Comparison of ENCODE assay signal across 8 cellular contexts in the genomic region with DNA sequence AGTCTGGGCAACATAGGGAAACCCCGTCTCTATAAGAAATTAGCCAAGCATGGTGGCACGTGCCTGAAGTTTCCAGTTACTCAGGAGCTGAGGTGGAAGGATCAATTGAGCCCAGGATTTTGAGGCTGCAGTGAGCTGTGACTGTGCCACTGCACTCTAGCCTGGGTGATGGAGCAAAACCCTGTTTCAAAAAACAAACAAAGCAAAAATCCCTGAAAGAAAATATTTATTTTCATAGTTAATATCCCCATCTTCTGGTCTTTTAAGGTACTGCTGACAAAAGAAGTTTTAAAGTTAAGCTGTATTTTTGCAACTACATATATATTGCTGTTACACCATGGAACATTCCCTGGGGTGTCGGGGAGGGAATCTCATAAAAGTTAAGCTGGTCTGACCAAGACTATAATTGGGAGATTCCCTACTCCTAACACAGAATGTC. TPM values are rescaled to one million over a fixed set of nuclear protein-coding genes. Genes with fewer than 3 reads are reported as not detected.
DNase-seq lines count a peak whose midpoint lies in the region; ATAC-seq and TF ChIP-seq lines count a peak whose summit lies in the region.

No MANE protein-coding gene starts in this region.

- in situ Hi-C loops in astrocyte of the cerebellum (cut with HindIII; ENCODE audit: low sequenced_read_pairs) = no loop called here

- no peaks in the 10 kb centered on the region for H3K9me3 Mint-ChIP-seq in HFFc6

- DNase-seq in AG09319 (ENCODE audit: extremely low read depth, low read depth) (no peak), HFFc6 (peak; percentile 7), astrocyte of the cerebellum (ENCODE audit: low read depth) (no peak), left lobe of liver (ENCODE audit: low spot score) (no peak)

- ATAC-seq in left lobe of liver = peak; percentile 96
- no peak for ATAC-seq in GM21825 (IDR thresholded peaks at IDR 0.05; ENCODE audit: unreplicated experiment)
- ATAC-seq in HG02970 (IDR thresholded peaks at IDR 0.05; ENCODE audit: low FRiP score, unreplicated experiment) = no peak
- no peak for ATAC-seq in GM21515 (IDR thresholded peaks at IDR 0.05; ENCODE audit: unreplicated experiment)
- ATAC-seq in HG03280 (IDR thresholded peaks at IDR 0.05; ENCODE audit: unreplicated experiment) = no peak

- H3K27me3 Mint-ChIP-seq in HFFc6 (ENCODE audit: insufficient read depth) = no peaks in the 10 kb centered on the region

- H3K4me3 ChIP-seq in astrocyte of the cerebellum (ENCODE audit: low read depth, low read length) = no peak overlapping the region

- H3K27ac Mint-ChIP-seq in HFFc6 = peak overlapping the region; percentile 49

- H3K4me3 Mint-ChIP-seq in HFFc6 = no peak overlapping the region

- H3K4me1 Mint-ChIP-seq in HFFc6 (ENCODE audit: low read depth) = peaks cover 30% of the 10 kb centered on the region

- TF ChIP-seq CTCF in AG09319 (IDR thresholded peaks at IDR 0.05; ENCODE audit: low read depth, low read length) = peak; percentile 50
- peak; percentile 81 for TF ChIP-seq CTCF in HFFc6 (IDR thresholded peaks at IDR 0.05)
- peak; percentile 23 for TF ChIP-seq CTCF in astrocyte of the cerebellum (IDR thresholded peaks at IDR 0.05; ENCODE audit: low read depth, low read length, missing control alignments)

- H3K36me3 Mint-ChIP-seq in HFFc6 (ENCODE audit: low read depth) = no peaks in the 10 kb centered on the region

RNA-seq across cellular contexts. Expression of gene VAMP4, which starts 26.0 kb away (rescaled TPM):
- total RNA-seq in HFFc6 (2021; fragmentation: NEBNext Ultra II Directional; extraction: Animal tissue kit (Norgen Biotek cat#: 25700)) = 10 to 100 TPM; 12.8 to 14.7 (median 13.4) TPM
- total RNA-seq in left lobe of liver = 8.0 TPM

Comparison
In these comparisons a context has a peak if more than half of its experiments do, and no peak if none do; other contexts are left out.
1. CTCF ChIP-seq: peak in every context shown above with its lines; median percentile 81 in HFFc6; 50 in AG09319; 23 in astrocyte of the cerebellum.